In the genomic region with DNA sequence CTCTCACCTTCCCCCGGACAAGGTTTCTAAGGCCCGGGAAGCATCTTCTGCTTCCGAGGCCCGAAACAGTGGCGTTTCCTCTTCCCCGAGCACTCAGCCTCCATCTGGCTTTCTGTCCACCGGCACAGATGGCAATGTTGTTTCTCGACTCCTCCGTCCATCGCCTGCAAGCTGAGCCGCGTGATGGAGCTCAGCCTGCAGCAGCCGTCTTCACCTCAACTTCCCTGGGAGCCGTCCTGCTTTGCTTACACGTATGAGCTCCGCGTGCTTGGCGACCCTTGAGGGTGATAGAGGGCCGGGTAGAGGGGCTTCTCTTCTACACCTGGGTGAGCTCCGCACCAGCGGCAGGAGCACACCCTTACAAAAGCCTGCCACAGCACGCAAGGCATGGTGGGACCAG, we compare ENCODE assay signal across 22 cellular contexts.
DNase-seq lines count a peak whose midpoint lies in the region; ATAC-seq lines count a peak whose summit lies in the region.
"Had no signal": no experiment of that assay in that cellular context is flagged by ENCODE, and none has a peak within 500 bp of the region (broad histone marks: within the 10 kb centered on the region; RNA-seq: fewer than 3 reads in every experiment).

No MANE protein-coding gene starts in this region.

- DNase-seq in NCI-H2171 treated with DMSO at 0.1 percent for 48 hours (lab: John Stamatoyannopoulos, UW), result peak; percentile 31
- DNase-seq in cerebellar cortex (ENCODE audit: low spot score), result peak; percentile 26
- DNase-seq in left kidney (ENCODE audit: low read depth, low spot score), result peak; percentile 17
- peak in 8 of 10 donors; percentile 50 to 94 (median 68) for DNase-seq in posterior cingulate gyrus
- no peak for DNase-seq in activated effector memory CD4-positive, alpha-beta T cell treated with Interleukin-2 at 50 U/mL for 16 hours
- no peak for DNase-seq in activated CD4-positive, alpha-beta T cell treated with anti-CD3 and anti-CD28 coated beads for 4 hours
- DNase-seq: AML-193; CD4-positive, alpha-beta T cell; GDM1; NCI-H1048; NCI-H1417 treated with DMSO at 0.1 percent for 48 hours; NCI-H187; NCI-H2081 treated with DMSO at 0.1 percent for 48 hours; NCI-H446 treated with DMSO at 0.1 percent for 48 hours; NCI-H526; NCI-H82; NK-92 treated with Interleukin-12 subunit alpha and Interleukin-12 subunit beta, amount 100 ng/mL, for 24 hours; PC-3; SJCRH30 had no signal

- intact Hi-C loops in posterior cingulate gyrus (cut with DNase I), result no loop called here

- no peak for ATAC-seq in HG02623 (IDR thresholded peaks at IDR 0.05; ENCODE audit: unreplicated experiment)
- ATAC-seq: A549, PC-3, SK-N-SH treated with all-trans-retinoic acid at 6 μM for 48 hours had no signal

Comparison
In these comparisons a context has a peak if more than half of its experiments do, and no peak if none do; other contexts are left out.
1. DNase-seq: peak in NCI-H2171 treated with DMSO at 0.1 percent for 48 hours (single experiment), cerebellar cortex (single experiment), left kidney (single experiment) and posterior cingulate gyrus (8 of 10); none in activated effector memory CD4-positive, alpha-beta T cell treated with Interleukin-2 at 50 U/mL for 16 hours (single experiment) and activated CD4-positive, alpha-beta T cell treated with anti-CD3 and anti-CD28 coated beads for 4 hours (0 of 2).